ENCODE assay signal across 19 cellular contexts in genomic region chr5:137636846-137637515, GRCh38.
A peak's percentile ranks its signal among the peaks of the same experiment; 100 is the strongest.
DNase-seq lines count a peak whose midpoint lies in the region; ATAC-seq, FAIRE-seq and TF ChIP-seq lines count a peak whose summit lies in the region.
"Had no signal": no experiment of that assay in that cellular context is flagged by ENCODE, and none has a peak within 500 bp of the region (broad histone marks: within the 10 kb centered on the region; RNA-seq: fewer than 3 reads in every experiment).

No MANE protein-coding gene starts in this region.

- ATAC-seq in lung (ENCODE audit: insufficient read depth, low FRiP score) (no peak), GM21529 (IDR thresholded peaks at IDR 0.05; ENCODE audit: unreplicated experiment) (no peak), pancreas (no peak)
- ATAC-seq: A549, HCT116 had no signal

- TF ChIP-seq POLR2A in uterus (IDR thresholded peaks at IDR 0.05) = no peak

- FAIRE-seq in pancreas (lab: Jason Lieb, UNC) = no peak
- FAIRE-seq: A549, D721Med, GM19239 had no signal

- intact Hi-C loops in uterus (cut with DNase I; ENCODE audit: low total_unique reads) (no loop called here), pancreas (cut with DNase I) (no loop called here)

- H3K36me3 ChIP-seq in lung (ENCODE audit: control insufficient read depth in 2 of 2, insufficient read depth in 2 of 2, low read length in 2 of 2) (peaks cover 4 to 12% of the 10 kb centered on the region in 2 donors), uterus (no peaks in the 10 kb centered on the region), pancreas (no peaks in the 10 kb centered on the region)
- H3K36me3 ChIP-seq: BE2C had no signal

- H3K9me3 ChIP-seq in lung (ENCODE audit: control insufficient read depth in 2 of 2, insufficient read depth in 1 of 2, low read length in 1 of 2) = no peaks in the 10 kb centered on the region
- no peaks in the 10 kb centered on the region for H3K9me3 ChIP-seq in uterus
- H3K9me3 ChIP-seq in pancreas = no peaks in the 10 kb centered on the region
- H3K9me3 ChIP-seq: BE2C had no signal

- H3K4me1 ChIP-seq in lung (ENCODE audit: control insufficient read depth in 2 of 2, insufficient read depth in 2 of 2, low read length in 2 of 2) (peaks cover 0 to 2% of the 10 kb centered on the region in 2 donors), uterus (no peaks in the 10 kb centered on the region), pancreas (no peaks in the 10 kb centered on the region)
- H3K4me1 ChIP-seq: A549, BE2C had no signal

- H3K27me3 ChIP-seq in lung (ENCODE audit: control insufficient read depth, insufficient read depth) = no peaks in the 10 kb centered on the region
- H3K27me3 ChIP-seq in uterus = no peaks in the 10 kb centered on the region
- H3K27me3 ChIP-seq in pancreas = no peaks in the 10 kb centered on the region
- H3K27me3 ChIP-seq: BE2C had no signal

- no peak for TF ChIP-seq CTCF in lung (IDR thresholded peaks at IDR 0.05; ENCODE audit: control extremely low read depth, extremely low read depth)
- no peak for TF ChIP-seq CTCF in uterus (IDR thresholded peaks at IDR 0.05)
- TF ChIP-seq CTCF in pancreas (IDR thresholded peaks at IDR 0.05) = no peak

- 94 to 97% methylated on average over 13 of the region's 13 CpGs for WGBS in lung, 2 donors
- 94 to 96% methylated on average over 13 of the region's 13 CpGs for WGBS in pancreas, 2 donors

- no peak overlapping the region for H3K4me3 ChIP-seq in lung
- no peak overlapping the region for H3K4me3 ChIP-seq in uterus
- H3K4me3 ChIP-seq in pancreas = no peak overlapping the region
- H3K4me3 ChIP-seq: A549 had no signal

- H3K27ac ChIP-seq in angular gyrus (ENCODE audit: low read depth, low read length) = peak overlapping the region; percentile 25
- H3K27ac ChIP-seq in lung (ENCODE audit: low read depth in 1 of 2, low read length in 1 of 2) = no peak overlapping the region
- H3K27ac ChIP-seq in uterus = no peak overlapping the region
- no peak overlapping the region for H3K27ac ChIP-seq in pancreas
- H3K27ac ChIP-seq: A549, C4-2B had no signal

- peak; percentile 32 for DNase-seq in M059J (ENCODE audit: low read depth)
- DNase-seq in lung (ENCODE audit: low spot score) = peak; percentile 25
- DNase-seq in renal cortical epithelial cell (ENCODE audit: low read depth) = peak; percentile 63
- no peak for DNase-seq in pons (ENCODE audit: low spot score)
- DNase-seq in uterus = no peak
- no peak for DNase-seq in pancreas
- DNase-seq: BE2C; CD4-positive, alpha-beta memory T cell; COR-L47; DMS153; DMS79 treated with DMSO at 0.1 percent for 48 hours; GDM1 had no signal

Comparison
In these comparisons a context has a peak if more than half of its experiments do, and no peak if none do; other contexts are left out.
1. DNase-seq: peak in M059J (single experiment), lung (single experiment) and renal cortical epithelial cell (single experiment); none in pons (single experiment), uterus (0 of 2) and pancreas (0 of 6).